ENCODE assay signal across 11 cellular contexts in genomic region chr3:5731100-5731499, GRCh38.
DNase-seq lines count a peak whose midpoint lies in the region; ATAC-seq and TF ChIP-seq lines count a peak whose summit lies in the region.
"Had no signal": no experiment of that assay in that cellular context is flagged by ENCODE, and none has a peak within 500 bp of the region (broad histone marks: within the 10 kb centered on the region; RNA-seq: fewer than 3 reads in every experiment).

No MANE protein-coding gene starts in this region.

- H3K9me3 Mint-ChIP-seq in activated T-cell treated with anti-CD3 and anti-CD28 coated beads, Interleukin-2, amount 50 U/mL, for 72 hours, result no peaks in the 10 kb centered on the region
- H3K9me3 Mint-ChIP-seq in chondrocyte (ENCODE audit: low read depth), result no peaks in the 10 kb centered on the region

- no peaks in the 10 kb centered on the region for H3K4me1 Mint-ChIP-seq in activated T-cell treated with anti-CD3 and anti-CD28 coated beads, Interleukin-2, amount 50 U/mL, for 72 hours (ENCODE audit: low read depth)
- no peaks in the 10 kb centered on the region for H3K4me1 Mint-ChIP-seq in chondrocyte (ENCODE audit: low read depth)
- H3K4me1 Mint-ChIP-seq: immature natural killer cell, T-helper 17 cell had no signal

- no peak overlapping the region for H3K4me3 Mint-ChIP-seq in activated T-cell treated with anti-CD3 and anti-CD28 coated beads, Interleukin-2, amount 50 U/mL, for 72 hours
- no peak overlapping the region for H3K4me3 Mint-ChIP-seq in chondrocyte (ENCODE audit: unreplicated experiment)
- H3K4me3 Mint-ChIP-seq: immature natural killer cell, T-helper 17 cell had no signal

- in situ Hi-C loops in GM13977 (cut with MboI; ENCODE audit: low pct_unique_long_range_greater_than_20kb, low sequenced_read_pairs, unreplicated experiment), result no loop called here

- DNase-seq in AML-193 (lab: John Stamatoyannopoulos, UW) (peak; percentile 19 to 37), GM13977 (ENCODE audit: low spot score) (peak; percentile 8), NAMALWA (ENCODE audit: low spot score) (peak; percentile 27), iPS-NIHi11 (ENCODE audit: low spot score) (peak; percentile 15), C1 segment of cervical spinal cord (lab: John Stamatoyannopoulos, UW) (no peak), chondrocyte (ENCODE audit: low spot score) (no peak)
- DNase-seq in activated T-cell treated with anti-CD3 and anti-CD28 coated beads, Interleukin-2, amount 50 U/mL, for 72 hours, result no peak
- DNase-seq: immature natural killer cell, NCI-H446 treated with DMSO at 0.1 percent for 48 hours, T-helper 17 cell had no signal

- no peak overlapping the region for H3K27ac Mint-ChIP-seq in activated T-cell treated with anti-CD3 and anti-CD28 coated beads, Interleukin-2, amount 50 U/mL, for 72 hours
- H3K27ac Mint-ChIP-seq in chondrocyte (ENCODE audit: unreplicated experiment), result no peak overlapping the region
- H3K27ac Mint-ChIP-seq: immature natural killer cell, T-helper 17 cell had no signal

- TF ChIP-seq CTCF in GM13977 (IDR thresholded peaks at IDR 0.05; ENCODE audit: extremely low read depth, insufficient read depth, missing control alignments), result peak; percentile 60
- no peak for TF ChIP-seq CTCF in chondrocyte (IDR thresholded peaks at IDR 0.05)

- ATAC-seq in HG02852 (IDR thresholded peaks at IDR 0.05; ENCODE audit: unreplicated experiment), result no peak
- no peak for ATAC-seq in activated T-cell treated with anti-CD3 and anti-CD28 coated beads, Interleukin-2, amount 50 U/mL, for 72 hours (replicated peaks in 1 of 2)
- ATAC-seq: T-helper 17 cell had no signal

- no peaks in the 10 kb centered on the region for H3K27me3 Mint-ChIP-seq in activated T-cell treated with anti-CD3 and anti-CD28 coated beads, Interleukin-2, amount 50 U/mL, for 72 hours (ENCODE audit: low read depth)
- H3K27me3 Mint-ChIP-seq in chondrocyte (ENCODE audit: low read depth), result no peaks in the 10 kb centered on the region
- H3K27me3 Mint-ChIP-seq: T-helper 17 cell had no signal

- H3K36me3 Mint-ChIP-seq in activated T-cell treated with anti-CD3 and anti-CD28 coated beads, Interleukin-2, amount 50 U/mL, for 72 hours (ENCODE audit: insufficient read depth in 2 of 2), result no peaks in the 10 kb centered on the region
- H3K36me3 Mint-ChIP-seq in chondrocyte (ENCODE audit: low read depth), result no peaks in the 10 kb centered on the region
- H3K36me3 Mint-ChIP-seq: immature natural killer cell had no signal

Comparison
In these comparisons a context has a peak if more than half of its experiments do, and no peak if none do; other contexts are left out.
1. DNase-seq: peak in AML-193 (2 of 2), GM13977 (single experiment), NAMALWA (single experiment) and iPS-NIHi11 (single experiment); none in C1 segment of cervical spinal cord (0 of 14), activated T-cell treated with anti-CD3 and anti-CD28 coated beads, Interleukin-2, amount 50 U/mL, for 72 hours (0 of 2) and chondrocyte (single experiment).